ENCODE assay signal across 9 cellular contexts in the genomic region with DNA sequence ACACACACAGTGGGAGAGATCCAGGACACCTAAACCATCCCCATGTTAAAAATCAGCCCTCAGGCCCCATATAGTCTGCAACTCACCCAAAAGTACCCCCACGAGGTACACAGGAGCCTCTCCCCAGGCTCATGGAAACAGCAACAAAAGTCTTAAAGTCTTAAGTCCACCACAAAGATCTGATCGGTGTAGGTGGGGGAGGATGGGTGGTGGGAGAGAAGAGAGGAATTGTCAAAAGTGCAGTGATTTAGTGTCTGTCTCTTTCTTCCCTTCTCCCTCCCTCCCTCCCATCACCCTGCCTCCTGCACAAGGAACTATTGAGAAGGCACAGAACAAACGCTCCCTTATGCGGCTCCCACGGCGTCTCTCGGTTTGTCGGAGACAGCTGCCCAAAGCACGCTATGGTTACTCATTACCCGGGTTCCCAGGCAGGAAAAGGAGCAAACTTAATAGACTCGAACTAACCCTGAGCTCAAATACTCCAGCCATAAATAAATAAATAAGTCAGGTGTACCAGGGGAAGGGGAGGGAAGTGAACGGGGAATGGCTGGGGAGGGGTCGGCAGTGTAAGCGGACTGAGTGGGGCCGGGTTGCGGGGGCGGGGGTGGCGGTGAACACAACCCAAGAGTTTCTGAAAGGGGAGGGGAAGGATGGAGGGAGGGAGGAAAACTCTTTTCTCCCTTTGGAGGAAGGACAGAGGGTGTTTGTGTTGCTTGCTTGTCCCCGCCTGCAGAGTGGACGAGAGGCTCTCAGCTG.
DNase-seq lines count a peak whose midpoint lies in the region; ATAC-seq and TF ChIP-seq lines count a peak whose summit lies in the region.
"Had no signal": no experiment of that assay in that cellular context is flagged by ENCODE, and none has a peak within 500 bp of the region (broad histone marks: within the 10 kb centered on the region; RNA-seq: fewer than 3 reads in every experiment).

No MANE protein-coding gene starts in this region.

- no peak overlapping the region for H3K18ac ChIP-seq in trophoblast cell (ENCODE audit: low read length)

- TF ChIP-seq POLR2A in Peyer's patch (IDR thresholded peaks at IDR 0.05) (no peak), sigmoid colon (IDR thresholded peaks at IDR 0.05) (no peak)

- H3K79me1 ChIP-seq in trophoblast cell (ENCODE audit: low read length): no peaks in the 10 kb centered on the region

- TF ChIP-seq EP300 in sigmoid colon (IDR thresholded peaks at IDR 0.05): no peak

- H4K20me1 ChIP-seq in MM.1S (ENCODE audit: insufficient read depth, low read length): no peaks in the 10 kb centered on the region

- no peak overlapping the region for H2AK5ac ChIP-seq in trophoblast cell (ENCODE audit: low read length)

- peak in 2 of 3 donors; percentile 68 to 72 for DNase-seq in Peyer's patch
- DNase-seq in right cardiac atrium: peak in 2 of 3 donors; percentile 51 to 59
- no peak for DNase-seq in sigmoid colon
- no peak for DNase-seq in MM.1S
- DNase-seq in trophoblast cell: no peak
- no peak for DNase-seq in iPS-NIHi11 (ENCODE audit: low spot score)
- no peak for DNase-seq in activated T-cell treated with anti-CD3 and anti-CD28 coated beads, Interleukin-2, amount 50 U/mL, for 72 hours

- peaks cover 0 to 3% of the 10 kb centered on the region in 2 donors for H3K36me3 Mint-ChIP-seq in activated T-cell treated with anti-CD3 and anti-CD28 coated beads, Interleukin-2, amount 50 U/mL, for 72 hours (ENCODE audit: insufficient read depth in 2 of 2)
- H3K36me3 Mint-ChIP-seq: activated naive CD4-positive, alpha-beta T cell treated with anti-CD3 and anti-CD28 coated beads, Interleukin-2, amount 50 U/mL, for 24 hours had no signal

- peaks cover 39% of the 10 kb centered on the region for H3K27me3 Mint-ChIP-seq in activated T-cell treated with anti-CD3 and anti-CD28 coated beads, Interleukin-2, amount 50 U/mL, for 72 hours (ENCODE audit: low read depth)

- H3K9me3 Mint-ChIP-seq in activated T-cell treated with anti-CD3 and anti-CD28 coated beads, Interleukin-2, amount 50 U/mL, for 72 hours: no peaks in the 10 kb centered on the region
- H3K9me3 Mint-ChIP-seq: activated naive CD4-positive, alpha-beta T cell treated with anti-CD3 and anti-CD28 coated beads, Interleukin-2, amount 50 U/mL, for 24 hours had no signal

- intact Hi-C loops in right cardiac atrium (cut with DNase I) (no loop called here), sigmoid colon (cut with DNase I) (no loop called here)

- peak; percentile 51 for ATAC-seq in GM19395 (IDR thresholded peaks at IDR 0.05; ENCODE audit: unreplicated experiment)
- peak; percentile 59 to 70 for ATAC-seq in right cardiac atrium
- no peak for ATAC-seq in activated T-cell treated with anti-CD3 and anti-CD28 coated beads, Interleukin-2, amount 50 U/mL, for 72 hours (replicated peaks in 1 of 2)

- H4K91ac ChIP-seq in trophoblast cell (ENCODE audit: low read depth, low read length): no peak overlapping the region

- H2BK5ac ChIP-seq in trophoblast cell (ENCODE audit: low read depth, low read length, poor library complexity): no peak overlapping the region

- H3K4me3 Mint-ChIP-seq in activated T-cell treated with anti-CD3 and anti-CD28 coated beads, Interleukin-2, amount 50 U/mL, for 72 hours: no peak overlapping the region
- H3K4me3 Mint-ChIP-seq: activated naive CD4-positive, alpha-beta T cell treated with anti-CD3 and anti-CD28 coated beads, Interleukin-2, amount 50 U/mL, for 24 hours had no signal

- H3K36me3 ChIP-seq in Peyer's patch: no peaks in the 10 kb centered on the region
- no peaks in the 10 kb centered on the region for H3K36me3 ChIP-seq in sigmoid colon
- H3K36me3 ChIP-seq in MM.1S (replicated peaks; ENCODE audit: insufficient read depth, low read length): no peaks in the 10 kb centered on the region
- H3K36me3 ChIP-seq in trophoblast cell (ENCODE audit: control insufficient read depth in 1 of 2, insufficient read depth in 2 of 2, low read length in 2 of 2): no peaks in the 10 kb centered on the region

- WGBS in right cardiac atrium: 19% methylated on average over 20 of the region's 20 CpGs
- 5 to 23% methylated on average over 20 of the region's 20 CpGs for WGBS in sigmoid colon, 2 donors
- no CpG with 5 or more reads among the region's 20 CpGs for WGBS in trophoblast cell (ENCODE audit: extremely low coverage, insufficient coverage, insufficient read length)

- peaks cover 0 to 26% (median 2%) of the 10 kb centered on the region in 4 donors for H3K4me1 ChIP-seq in Peyer's patch
- no peaks in the 10 kb centered on the region for H3K4me1 ChIP-seq in right cardiac atrium (ENCODE audit: control insufficient read depth, insufficient read depth, low read length)
- H3K4me1 ChIP-seq in sigmoid colon: no peaks in the 10 kb centered on the region
- H3K4me1 ChIP-seq in MM.1S (ENCODE audit: low read length): no peaks in the 10 kb centered on the region
- H3K4me1 ChIP-seq in trophoblast cell (ENCODE audit: control insufficient read depth in 1 of 2, insufficient read depth in 2 of 2, low read length in 2 of 2): peaks cover 9 to 10% of the 10 kb centered on the region in 2 experiments

- TF ChIP-seq CTCF in Peyer's patch (IDR thresholded peaks at IDR 0.05) (no peak), sigmoid colon (IDR thresholded peaks at IDR 0.05) (no peak), MM.1S (IDR thresholded peaks at IDR 0.05; ENCODE audit: low read length) (no peak)

- H2BK12ac ChIP-seq in trophoblast cell (ENCODE audit: low read length): no peak overlapping the region

- H3F3A ChIP-seq in MM.1S (ENCODE audit: insufficient read depth, low read length): no peaks in the 10 kb centered on the region

- H3K27me3 ChIP-seq in Peyer's patch (no peaks in the 10 kb centered on the region), right cardiac atrium (ENCODE audit: control insufficient read depth, insufficient read depth) (no peaks in the 10 kb centered on the region), sigmoid colon (peaks cover 0 to 34% (median 5%) of the 10 kb centered on the region in 3 donors), MM.1S (replicated peaks; ENCODE audit: insufficient read depth, low read length) (no peaks in the 10 kb centered on the region), trophoblast cell (ENCODE audit: insufficient read depth, low read length) (no peaks in the 10 kb centered on the region)

- H3K4me2 ChIP-seq in MM.1S (ENCODE audit: low read depth, low read length) (no peak overlapping the region), trophoblast cell (ENCODE audit: low read length) (no peak overlapping the region)

- no peak overlapping the region for H4K12ac ChIP-seq in trophoblast cell (ENCODE audit: low read depth, low read length)

- H3K4me1 Mint-ChIP-seq in activated T-cell treated with anti-CD3 and anti-CD28 coated beads, Interleukin-2, amount 50 U/mL, for 72 hours (ENCODE audit: low read depth): peaks cover 17% of the 10 kb centered on the region

- no peak overlapping the region for H3K14ac ChIP-seq in trophoblast cell (ENCODE audit: low read length)

- no peak overlapping the region for H3K9ac ChIP-seq in MM.1S (ENCODE audit: low read length)
- H3K9ac ChIP-seq in trophoblast cell (ENCODE audit: low read length): no peak overlapping the region

- H3K79me2 ChIP-seq in MM.1S (ENCODE audit: low read length): no peaks in the 10 kb centered on the region
- H3K79me2 ChIP-seq in trophoblast cell (ENCODE audit: control insufficient read depth, insufficient read depth, low read length, poor library complexity): no peaks in the 10 kb centered on the region

- no peak overlapping the region for H3K4ac ChIP-seq in trophoblast cell (ENCODE audit: low read depth, low read length)

- H2BK120ac ChIP-seq in trophoblast cell (ENCODE audit: insufficient read depth, low read length, poor library complexity): no peak overlapping the region

- no peak overlapping the region for H3K27ac Mint-ChIP-seq in activated T-cell treated with anti-CD3 and anti-CD28 coated beads, Interleukin-2, amount 50 U/mL, for 72 hours
- H3K27ac Mint-ChIP-seq: activated naive CD4-positive, alpha-beta T cell treated with anti-CD3 and anti-CD28 coated beads, Interleukin-2, amount 50 U/mL, for 24 hours had no signal

- H3K9me2 ChIP-seq in MM.1S (replicated peaks; ENCODE audit: insufficient read depth, low read length): no peaks in the 10 kb centered on the region

- no peak overlapping the region for H3K23ac ChIP-seq in trophoblast cell (ENCODE audit: low read length)

- H2AFZ ChIP-seq in MM.1S (ENCODE audit: low read length): no peak overlapping the region
- no peak overlapping the region for H2AFZ ChIP-seq in trophoblast cell (ENCODE audit: insufficient read depth, low read length, poor library complexity)

- H4K8ac ChIP-seq in trophoblast cell (ENCODE audit: low read depth, low read length): no peak overlapping the region

- H3K27ac ChIP-seq in Peyer's patch (peak overlapping the region in 3 of 4 donors; percentile 51 to 87 (median 80)), right cardiac atrium (ENCODE audit: low read length) (no peak overlapping the region), sigmoid colon (peak overlapping the region in 3 of 4 donors; percentile 23 to 61 (median 57)), MM.1S (ENCODE audit: low read length) (no peak overlapping the region), trophoblast cell (ENCODE audit: low read depth, low read length) (no peak overlapping the region)

- H3K4me3 ChIP-seq in Peyer's patch (peak overlapping the region in 2 of 4 donors; percentile 22 to 24), right cardiac atrium (ENCODE audit: low read length) (no peak overlapping the region), sigmoid colon (no peak overlapping the region), MM.1S (ENCODE audit: low read length) (no peak overlapping the region), trophoblast cell (ENCODE audit: low read depth, low read length) (no peak overlapping the region)

- H3K9me3 ChIP-seq in Peyer's patch (no peaks in the 10 kb centered on the region), right cardiac atrium (ENCODE audit: control insufficient read depth, low read length) (no peaks in the 10 kb centered on the region), sigmoid colon (no peaks in the 10 kb centered on the region), MM.1S (replicated peaks; ENCODE audit: insufficient read depth, low read length) (no peaks in the 10 kb centered on the region), trophoblast cell (ENCODE audit: insufficient read depth, low read depth, low read length) (no peaks in the 10 kb centered on the region)

Comparison
In these comparisons a context has a peak if more than half of its experiments do, and no peak if none do; other contexts are left out.
1. ATAC-seq: peak in GM19395 (single experiment) and right cardiac atrium (2 of 2); none in activated T-cell treated with anti-CD3 and anti-CD28 coated beads, Interleukin-2, amount 50 U/mL, for 72 hours (0 of 2).
2. DNase-seq: peak in Peyer's patch (2 of 3) and right cardiac atrium (2 of 3); none in sigmoid colon (single experiment), MM.1S (single experiment), trophoblast cell (0 of 2), iPS-NIHi11 (single experiment) and activated T-cell treated with anti-CD3 and anti-CD28 coated beads, Interleukin-2, amount 50 U/mL, for 72 hours (0 of 2).
3. H3K27ac ChIP-seq: peak in Peyer's patch (3 of 4) and sigmoid colon (3 of 4); none in right cardiac atrium (single experiment), MM.1S (single experiment) and trophoblast cell (single experiment).